ENCODE assay signal across 21 cellular contexts in the genomic region with DNA sequence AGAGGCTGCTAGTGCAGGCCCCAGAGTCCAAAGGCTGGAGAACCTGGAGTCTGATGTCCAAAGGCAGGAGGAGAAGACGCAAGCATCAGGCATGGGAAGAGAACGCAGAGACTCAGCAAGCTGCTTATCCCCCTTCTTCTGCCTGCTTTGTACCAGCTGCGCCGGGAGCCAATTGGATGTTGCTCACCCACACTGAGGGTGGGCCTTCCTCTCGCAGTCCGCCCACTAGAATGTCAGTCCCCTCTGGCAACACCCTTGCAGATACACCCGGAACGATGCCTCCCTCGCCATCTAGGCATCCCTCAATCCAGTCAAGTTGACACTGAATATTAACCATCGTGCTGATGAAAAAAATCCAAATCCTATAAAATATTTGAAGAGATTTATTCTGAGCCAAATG.
"Had no signal": no experiment of that assay in that cellular context is flagged by ENCODE, and none has a peak within 500 bp of the region (broad histone marks: within the 10 kb centered on the region; RNA-seq: fewer than 3 reads in every experiment).

No MANE protein-coding gene starts in this region.

- H3K4me3 Mint-ChIP-seq: dendritic cell treated with granulocyte-macrophage colony-stimulating factor and Interleukin-4, amounts not matched to agents 40 ng/mL and 50 ng/mL, for 4 days; memory B cell; natural killer cell; stimulated activated naive CD8-positive, alpha-beta T cell treated with anti-CD3 and anti-CD28 coated beads, Interleukin-15, amount 100 ng/mL, for 72 hours had no signal

- ATAC-seq: left lobe of liver, natural killer cell, right cardiac atrium, upper lobe of right lung had no signal

- H3K79me2 ChIP-seq: parathyroid adenoma had no signal

- H3K9ac ChIP-seq: parathyroid adenoma had no signal

- H3K36me3 Mint-ChIP-seq: memory B cell, natural killer cell had no signal

- H3K4me1 ChIP-seq: parathyroid adenoma, suprapubic skin, transverse colon, upper lobe of right lung, uterus had no signal

- DNase-seq: effector memory CD4-positive, alpha-beta T cell; kidney; natural killer cell; right cardiac atrium; small intestine; stimulated activated CD4-positive, alpha-beta T cell treated with anti-CD3 and anti-CD28 coated beads, Interleukin-15, amount 100 ng/mL, for 24 hours; stimulated activated CD4-positive, alpha-beta T cell treated with anti-CD3 and anti-CD28 coated beads, Interleukin-2, amount 100 ng/mL, for 48 hours; stimulated activated CD8-positive, alpha-beta memory T cell treated with anti-CD3 and anti-CD28 coated beads, Interleukin-4, amount 100 ng/mL, for 48 hours; stimulated activated naive CD4-positive, alpha-beta T cell; stimulated activated naive CD8-positive, alpha-beta T cell treated with anti-CD3 and anti-CD28 coated beads, Interleukin-15, amount 100 ng/mL, for 72 hours; transverse colon; upper lobe of right lung; uterus had no signal

- H3K27ac Mint-ChIP-seq: dendritic cell treated with granulocyte-macrophage colony-stimulating factor and Interleukin-4, amounts not matched to agents 40 ng/mL and 50 ng/mL, for 4 days; memory B cell; natural killer cell; progenitor cell of endocrine pancreas; stimulated activated naive CD8-positive, alpha-beta T cell treated with anti-CD3 and anti-CD28 coated beads, Interleukin-15, amount 100 ng/mL, for 72 hours had no signal

- H3K4me1 Mint-ChIP-seq: memory B cell; stimulated activated naive CD8-positive, alpha-beta T cell treated with anti-CD3 and anti-CD28 coated beads, Interleukin-15, amount 100 ng/mL, for 72 hours had no signal

- H2AFZ ChIP-seq: parathyroid adenoma had no signal

- H3K27me3 ChIP-seq: transverse colon, upper lobe of right lung, uterus had no signal

- H3K36me3 ChIP-seq: neutrophil, suprapubic skin, transverse colon, upper lobe of right lung, uterus had no signal

- H3K9me3 ChIP-seq: neutrophil, suprapubic skin, transverse colon, upper lobe of right lung had no signal

- H3K27ac ChIP-seq: neutrophil, parathyroid adenoma, suprapubic skin, transverse colon, upper lobe of right lung, uterus had no signal

- H3K9me3 Mint-ChIP-seq: dendritic cell treated with granulocyte-macrophage colony-stimulating factor and Interleukin-4, amounts not matched to agents 40 ng/mL and 50 ng/mL, for 4 days; natural killer cell had no signal

- H3K4me3 ChIP-seq: lung, suprapubic skin, transverse colon, upper lobe of right lung, uterus had no signal
